20 cellular contexts compared by ENCODE assay signal in the genomic region with DNA sequence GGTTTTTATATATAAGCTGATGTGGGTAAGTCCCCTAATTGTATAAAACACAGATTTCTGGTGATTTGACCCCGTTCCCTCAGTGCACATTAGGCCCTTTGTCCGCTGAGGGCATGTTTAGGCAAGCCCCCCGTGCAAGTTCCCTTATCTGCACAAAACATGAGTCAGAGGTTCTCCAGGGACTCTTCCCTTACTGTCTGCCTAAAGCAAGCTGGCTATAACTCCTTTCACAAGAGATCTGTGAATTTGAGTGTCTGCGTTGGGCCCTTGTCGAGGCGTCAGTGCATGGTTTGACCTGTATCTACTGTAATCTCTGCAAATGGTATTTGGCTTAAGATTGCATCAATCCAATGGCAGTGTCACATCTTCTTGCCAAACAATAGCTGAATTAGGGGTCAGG.
DNase-seq lines count a peak whose midpoint lies in the region; ATAC-seq and TF ChIP-seq lines count a peak whose summit lies in the region.
"Had no signal": no experiment of that assay in that cellular context is flagged by ENCODE, and none has a peak within 500 bp of the region (broad histone marks: within the 10 kb centered on the region; RNA-seq: fewer than 3 reads in every experiment).

No MANE protein-coding gene starts in this region.

- H3K36me3 ChIP-seq in BLaER1 treated with 17β-estradiol and CSF1 and Interleukin-3, amounts not matched to agents 10 nM and 100 nM, result no peaks in the 10 kb centered on the region
- H3K36me3 ChIP-seq in RWPE2 (ENCODE audit: low read depth) (no peaks in the 10 kb centered on the region), upper lobe of right lung (no peaks in the 10 kb centered on the region)
- H3K36me3 ChIP-seq: SJSA1, spleen had no signal

- H4K20me1 ChIP-seq in BLaER1 treated with 17β-estradiol and CSF1 and Interleukin-3, amounts not matched to agents 10 nM and 100 nM, result no peaks in the 10 kb centered on the region

- TF ChIP-seq CTCF in RWPE2 (IDR thresholded peaks at IDR 0.05; ENCODE audit: poor library complexity, severe bottlenecking) (no peak), fibroblast of the aortic adventitia (IDR thresholded peaks at IDR 0.05; ENCODE audit: insufficient read depth, low read length) (no peak), upper lobe of right lung (IDR thresholded peaks at IDR 0.05) (no peak)

- DNase-seq in LHCN-M2 (ENCODE audit: low read depth) (peak; percentile 50), RWPE2 (ENCODE audit: low spot score) (no peak), fibroblast of the aortic adventitia (ENCODE audit: low read depth) (peak; percentile 0), NCI-H510A (lab: John Stamatoyannopoulos, UW) (no peak), posterior cingulate gyrus (no peak), upper lobe of right lung (no peak)
- DNase-seq: activated effector memory CD4-positive, alpha-beta T cell treated with Interleukin-2 at 50 U/mL for 16 hours; CD8-positive, alpha-beta memory T cell; effector CD8-positive, alpha-beta T cell; EL; NCI-H1092; NCI-H446; nephron progenitor cell; spleen; stimulated activated CD8-positive, alpha-beta memory T cell treated with anti-CD3 and anti-CD28 coated beads, Interleukin-4, amount 100 ng/mL, for 48 hours had no signal

- peak overlapping the region in 1 of 11 experiments; percentile 4; a peak in 1 of 22 replicates for H3K9ac ChIP-seq in BLaER1 treated with 17β-estradiol and CSF1 and Interleukin-3, amounts not matched to agents 10 nM and 100 nM

- ATAC-seq in RWPE2 (ENCODE audit: low read depth) (peak; percentile 84), HG02973 (IDR thresholded peaks at IDR 0.05; ENCODE audit: unreplicated experiment) (no peak), upper lobe of right lung (no peak)
- ATAC-seq: activated CD4-positive, CD25-positive, alpha-beta regulatory T cell treated with anti-CD3 and anti-CD28 coated beads, Interleukin-2, amount 50 U/mL, for 24 hours had no signal

- H3K9me3 ChIP-seq in BLaER1 treated with 17β-estradiol and CSF1 and Interleukin-3, amounts not matched to agents 10 nM and 100 nM (replicated peaks in 1 of 11), result no peaks in the 10 kb centered on the region; a peak in 1 of 22 replicates
- H3K9me3 ChIP-seq in RWPE2 (ENCODE audit: severe bottlenecking) (no peaks in the 10 kb centered on the region), upper lobe of right lung (no peaks in the 10 kb centered on the region)
- H3K9me3 ChIP-seq: SJSA1 had no signal

- H3K4me3 ChIP-seq in BLaER1 treated with 17β-estradiol and CSF1 and Interleukin-3, amounts not matched to agents 10 nM and 100 nM, result no peak overlapping the region
- H3K4me3 ChIP-seq in RWPE2 (ENCODE audit: severe bottlenecking) (no peak overlapping the region), fibroblast of the aortic adventitia (ENCODE audit: low read depth, low read length) (no peak overlapping the region), upper lobe of right lung (no peak overlapping the region)
- H3K4me3 ChIP-seq: hepatocyte, SJSA1, spleen had no signal

- H3K4me1 ChIP-seq in BLaER1 treated with 17β-estradiol and CSF1 and Interleukin-3, amounts not matched to agents 10 nM and 100 nM, result peaks cover 0 to 14% (median 10%) of the 10 kb centered on the region in 10 experiments; a peak in 13 of 20 replicates
- H3K4me1 ChIP-seq in RWPE2 (ENCODE audit: insufficient read depth, poor library complexity, severe bottlenecking), result peaks cover 3% of the 10 kb centered on the region
- H3K4me1 ChIP-seq in upper lobe of right lung, result no peaks in the 10 kb centered on the region
- H3K4me1 ChIP-seq: SJSA1, spleen had no signal

- intact Hi-C loops in posterior cingulate gyrus (cut with DNase I) (no loop called here), upper lobe of right lung (cut with DNase I) (no loop called here)

- H3K4me2 ChIP-seq in BLaER1 treated with 17β-estradiol and CSF1 and Interleukin-3, amounts not matched to agents 10 nM and 100 nM, result peak overlapping the region in 9 of 11 experiments; percentile 1 to 58 (median 32); a peak in 15 of 22 replicates
- H3K4me2 ChIP-seq: hepatocyte had no signal

- peak overlapping the region in 9 of 11 experiments; percentile 23 to 65 (median 51); a peak in 16 of 22 replicates for H3K27ac ChIP-seq in BLaER1 treated with 17β-estradiol and CSF1 and Interleukin-3, amounts not matched to agents 10 nM and 100 nM
- H3K27ac ChIP-seq in RWPE2 (ENCODE audit: poor library complexity, severe bottlenecking), result no peak overlapping the region
- no peak overlapping the region for H3K27ac ChIP-seq in upper lobe of right lung
- H3K27ac ChIP-seq: hepatocyte, SJSA1, spleen had no signal

- H3K27me3 ChIP-seq in BLaER1 treated with 17β-estradiol and CSF1 and Interleukin-3, amounts not matched to agents 10 nM and 100 nM, result no peaks in the 10 kb centered on the region
- H3K27me3 ChIP-seq in RWPE2 (ENCODE audit: insufficient read depth, poor library complexity, severe bottlenecking), result peaks cover 8% of the 10 kb centered on the region
- no peaks in the 10 kb centered on the region for H3K27me3 ChIP-seq in upper lobe of right lung
- H3K27me3 ChIP-seq: hepatocyte, SJSA1, spleen had no signal

Comparison
In these comparisons a context has a peak if more than half of its experiments do, and no peak if none do; other contexts are left out.
1. H3K27ac ChIP-seq: peak in BLaER1 treated with 17β-estradiol and CSF1 and Interleukin-3, amounts not matched to agents 10 nM and 100 nM (9 of 11); none in RWPE2 (single experiment) and upper lobe of right lung (single experiment).
2. DNase-seq: peak in LHCN-M2 (single experiment) and fibroblast of the aortic adventitia (single experiment); none in RWPE2 (single experiment), NCI-H510A (single experiment), posterior cingulate gyrus (0 of 10) and upper lobe of right lung (single experiment).